9 cellular contexts compared by ENCODE assay signal in the genomic region with DNA sequence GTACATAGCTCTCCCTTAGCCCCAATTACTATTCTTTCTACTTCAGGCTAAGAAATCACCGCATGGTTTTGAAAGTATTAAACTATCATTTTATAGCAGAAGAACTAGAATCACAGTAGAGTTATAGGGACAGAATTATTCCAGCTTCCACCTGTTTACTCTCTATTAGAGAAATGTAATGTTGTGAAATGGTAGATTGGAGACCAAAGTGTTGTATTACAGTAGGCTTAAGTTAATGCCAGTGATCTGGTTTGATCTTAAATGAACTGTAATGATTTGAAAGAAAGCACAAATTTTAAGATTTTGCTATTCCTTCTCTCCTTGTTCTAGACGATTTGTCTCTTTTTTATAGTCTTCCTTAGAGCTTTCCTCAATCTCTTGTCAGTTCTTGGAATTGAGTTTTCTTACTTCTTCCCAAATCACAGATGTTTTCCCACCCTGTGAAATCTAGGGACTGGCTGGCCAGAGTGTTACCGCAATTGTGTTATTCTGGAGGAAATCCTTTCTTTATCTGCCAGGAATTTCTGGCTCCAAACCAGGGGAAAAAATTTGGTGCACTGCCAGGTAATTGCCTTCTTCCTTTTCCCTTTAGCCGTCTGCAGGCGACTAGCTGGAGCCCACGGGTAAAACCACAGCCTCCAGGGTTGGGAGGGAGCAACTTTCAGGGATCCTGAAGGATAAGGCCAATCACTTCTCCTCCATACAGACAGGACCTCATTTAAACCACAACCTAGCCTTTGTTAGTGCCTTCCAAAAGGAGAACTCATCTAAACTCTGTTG. TPM values are rescaled to one million over a fixed set of nuclear protein-coding genes. Genes with fewer than 3 reads are reported as not detected.
DNase-seq lines count a peak whose midpoint lies in the region; ATAC-seq and TF ChIP-seq lines count a peak whose summit lies in the region.
"Had no signal": no experiment of that assay in that cellular context is flagged by ENCODE, and none has a peak within 500 bp of the region (broad histone marks: within the 10 kb centered on the region; RNA-seq: fewer than 3 reads in every experiment).

No MANE protein-coding gene starts in this region.

- ATAC-seq in GM18502 (IDR thresholded peaks at IDR 0.05; ENCODE audit: poor library complexity, unreplicated experiment) (no peak), GM21526 (IDR thresholded peaks at IDR 0.05; ENCODE audit: low FRiP score, unreplicated experiment) (no peak)

- H3K9me3 Mint-ChIP-seq in mesothelial cell of epicardium = no peaks in the 10 kb centered on the region

- DNase-seq in AG08396 (ENCODE audit: low spot score) = peak; percentile 54
- peak; percentile 28 for DNase-seq in LNCaP clone FGC (ENCODE audit: low read depth)
- DNase-seq in dermis microvascular lymphatic vessel endothelial cell (ENCODE audit: low read depth in 2 of 2) = peak; percentile 83 to 95
- peak; percentile 47 to 74 for DNase-seq in mesothelial cell of epicardium (ENCODE audit: low spot score in 2 of 2, unreplicated experiment in 2 of 2)
- no peak for DNase-seq in WERI-Rb-1
- no peak for DNase-seq in posterior vena cava (ENCODE audit: low spot score)
- DNase-seq: NCI-H1048 had no signal

- H3K27ac ChIP-seq in WERI-Rb-1 = no peak overlapping the region

- peak overlapping the region; percentile 86 for H3K27ac Mint-ChIP-seq in mesothelial cell of epicardium

- peaks cover 13% of the 10 kb centered on the region for H3K4me1 Mint-ChIP-seq in mesothelial cell of epicardium

- TF ChIP-seq CTCF in LNCaP clone FGC (IDR thresholded peaks at IDR 0.05; ENCODE audit: control insufficient read depth, extremely low read depth, insufficient read depth) (no peak), mesothelial cell of epicardium (IDR thresholded peaks at IDR 0.05; ENCODE audit: unreplicated experiment) (no peak), WERI-Rb-1 (IDR thresholded peaks at IDR 0.05; ENCODE audit: low read depth, low read length) (no peak)

- intact Hi-C loops in posterior vena cava (cut with DNase I) = no loop called here

- no peaks in the 10 kb centered on the region for H3K27me3 ChIP-seq in WERI-Rb-1 (ENCODE audit: insufficient read depth, low read depth, severe bottlenecking)

- H3K36me3 ChIP-seq in WERI-Rb-1 = no peaks in the 10 kb centered on the region; the same call in 1 of the 2 replicates

- H3K27me3 Mint-ChIP-seq in mesothelial cell of epicardium (ENCODE audit: low read depth) = no peaks in the 10 kb centered on the region

- no peaks in the 10 kb centered on the region for H3K36me3 Mint-ChIP-seq in mesothelial cell of epicardium

- H3K4me3 ChIP-seq in LNCaP clone FGC (ENCODE audit: low read depth, low read length) (no peak overlapping the region), WERI-Rb-1 (ENCODE audit: low read depth, low read length) (no peak overlapping the region)

- H3K9me3 ChIP-seq in WERI-Rb-1 (ENCODE audit: severe bottlenecking) = no peaks in the 10 kb centered on the region

- H3K4me3 Mint-ChIP-seq in mesothelial cell of epicardium = no peak overlapping the region

RNA-seq across cellular contexts. Expression of a gene that starts 51.7 kb away (rescaled TPM):
- total RNA-seq in dermis microvascular lymphatic vessel endothelial cell (26.9 and 27.9 TPM in 2 replicates), mesothelial cell of epicardium (81.5 to 84.0 TPM (median 83.0 TPM) in 3 replicates), posterior vena cava (10 to 100 TPM; 37.9 to 41.3 TPM)

RNA-seq across cellular contexts. Expression of a gene that starts 58.9 kb away (rescaled TPM):
- total RNA-seq in dermis microvascular lymphatic vessel endothelial cell = 33.0 and 42.5 TPM in 2 replicates
- total RNA-seq in mesothelial cell of epicardium = 75.8 to 81.4 TPM (median 76.5 TPM) in 3 replicates
- total RNA-seq in posterior vena cava = 10 to 100 TPM; 69.0 to 83.6 TPM

Comparison
In these comparisons a context has a peak if more than half of its experiments do, and no peak if none do; other contexts are left out.
1. DNase-seq: peak in AG08396 (single experiment), LNCaP clone FGC (single experiment), dermis microvascular lymphatic vessel endothelial cell (2 of 2) and mesothelial cell of epicardium (2 of 2); none in WERI-Rb-1 (single experiment) and posterior vena cava (single experiment).